Comparison of ENCODE assay signal across 11 cellular contexts in genomic region chr9:95461448-95462381, GRCh38. TPM values are rescaled to one million over a fixed set of nuclear protein-coding genes. Genes with fewer than 3 reads are reported as not detected.
DNase-seq lines count a peak whose midpoint lies in the region; ATAC-seq and TF ChIP-seq lines count a peak whose summit lies in the region.
"Had no signal": no experiment of that assay in that cellular context is flagged by ENCODE, and none has a peak within 500 bp of the region (broad histone marks: within the 10 kb centered on the region; RNA-seq: fewer than 3 reads in every experiment).

No MANE protein-coding gene starts in this region.

- CTCF ChIA-PET in MCF 10A (lab: Yijun Ruan, JAX), result interaction anchor here (0.6 kb wide), 1 partner anchor 840 kb away, joined by 3 read pairs; the partner anchor contains the start of gene HSD17B3

- H3K4me1 ChIP-seq in SJSA1 (replicated peaks), result peaks cover 95% of the 10 kb centered on the region
- H3K4me1 ChIP-seq: A549 had no signal

- no peaks in the 10 kb centered on the region for H3K9me3 Mint-ChIP-seq in T-helper 2 cell treated with Interferon-gamma antibody and Interleukin-4, amounts not matched to agents 5 μg/mL and 100 μg/mL, for 36 hours
- H3K9me3 Mint-ChIP-seq in stimulated activated effector memory CD8-positive, alpha-beta T cell treated with anti-CD3 and anti-CD28 coated beads, Interleukin-12 subunit alpha, Interleukin-12 subunit beta, amount 100 ng/mL, for 72 hours, result no peaks in the 10 kb centered on the region
- H3K9me3 Mint-ChIP-seq in MCF 10A (ENCODE audit: unreplicated experiment), result no peaks in the 10 kb centered on the region
- H3K9me3 Mint-ChIP-seq: activated naive CD4-positive, alpha-beta T cell treated with anti-CD3 and anti-CD28 coated beads, Interleukin-2, amount 50 U/mL, for 72 hours had no signal

- H3K4me3 Mint-ChIP-seq in T-helper 2 cell treated with Interferon-gamma antibody and Interleukin-4, amounts not matched to agents 5 μg/mL and 100 μg/mL, for 36 hours, result peak overlapping the region; percentile 83
- H3K4me3 Mint-ChIP-seq in stimulated activated effector memory CD8-positive, alpha-beta T cell treated with anti-CD3 and anti-CD28 coated beads, Interleukin-12 subunit alpha, Interleukin-12 subunit beta, amount 100 ng/mL, for 72 hours, result peak overlapping the region; percentile 77
- no peak overlapping the region for H3K4me3 Mint-ChIP-seq in MCF 10A (ENCODE audit: unreplicated experiment)

- H3K9me3 ChIP-seq in SJSA1 (replicated peaks), result no peaks in the 10 kb centered on the region
- H3K9me3 ChIP-seq: A549 had no signal

- H3K27me3 ChIP-seq in SJSA1 (replicated peaks), result no peaks in the 10 kb centered on the region

- intact Hi-C loops in MCF 10A (cut with micrococcal nuclease), result no loop called here

- no peak for DNase-seq in T-helper 2 cell treated with Interferon-gamma antibody and Interleukin-4, amounts not matched to agents 5 μg/mL and 100 μg/mL, for 36 hours (ENCODE audit: low spot score)
- DNase-seq in T-helper 2 cell, result no peak
- no peak for DNase-seq in SJSA1 (ENCODE audit: low read depth in 1 of 2, low spot score in 2 of 2)
- no peak for DNase-seq in fibroblast of villous mesenchyme (ENCODE audit: low read depth)
- no peak for DNase-seq in stimulated activated effector memory CD8-positive, alpha-beta T cell treated with anti-CD3 and anti-CD28 coated beads, Interleukin-12 subunit alpha, Interleukin-12 subunit beta, amount 100 ng/mL, for 72 hours (ENCODE audit: low spot score in 2 of 2)
- DNase-seq in MCF 10A (ENCODE audit: unreplicated experiment), result no peak

- H3K4me3 ChIP-seq in SJSA1 (no peak overlapping the region), fibroblast of villous mesenchyme (ENCODE audit: low read depth, low read length) (peak overlapping the region; percentile 5)
- H3K4me3 ChIP-seq: A549 had no signal

- H3K4me1 Mint-ChIP-seq in T-helper 2 cell treated with Interferon-gamma antibody and Interleukin-4, amounts not matched to agents 5 μg/mL and 100 μg/mL, for 36 hours (ENCODE audit: low read depth), result peaks cover 26% of the 10 kb centered on the region
- peaks cover 34% of the 10 kb centered on the region for H3K4me1 Mint-ChIP-seq in stimulated activated effector memory CD8-positive, alpha-beta T cell treated with anti-CD3 and anti-CD28 coated beads, Interleukin-12 subunit alpha, Interleukin-12 subunit beta, amount 100 ng/mL, for 72 hours
- peaks cover 10% of the 10 kb centered on the region for H3K4me1 Mint-ChIP-seq in MCF 10A (ENCODE audit: insufficient read depth, unreplicated experiment)

- no peaks in the 10 kb centered on the region for H3K36me3 Mint-ChIP-seq in T-helper 2 cell treated with Interferon-gamma antibody and Interleukin-4, amounts not matched to agents 5 μg/mL and 100 μg/mL, for 36 hours (ENCODE audit: low read depth)
- peaks cover 62% of the 10 kb centered on the region for H3K36me3 Mint-ChIP-seq in stimulated activated effector memory CD8-positive, alpha-beta T cell treated with anti-CD3 and anti-CD28 coated beads, Interleukin-12 subunit alpha, Interleukin-12 subunit beta, amount 100 ng/mL, for 72 hours
- H3K36me3 Mint-ChIP-seq in MCF 10A (ENCODE audit: insufficient read depth, unreplicated experiment), result peaks cover 20% of the 10 kb centered on the region

- peak overlapping the region; percentile 48 for H3K27ac ChIP-seq in SJSA1
- H3K27ac ChIP-seq: A549, HL-60 had no signal

- TF ChIP-seq CTCF in fibroblast of villous mesenchyme (IDR thresholded peaks at IDR 0.05; ENCODE audit: insufficient read depth, low read depth, low read length) (no peak), MCF 10A (IDR thresholded peaks at IDR 0.05; ENCODE audit: unreplicated experiment) (no peak)

- peaks cover 40% of the 10 kb centered on the region for H3K27me3 Mint-ChIP-seq in T-helper 2 cell treated with Interferon-gamma antibody and Interleukin-4, amounts not matched to agents 5 μg/mL and 100 μg/mL, for 36 hours (ENCODE audit: low read depth)
- no peaks in the 10 kb centered on the region for H3K27me3 Mint-ChIP-seq in MCF 10A (ENCODE audit: insufficient read depth, unreplicated experiment)

- BruUV-seq in MCF 10A (replicated peaks; lab: Mats Ljungman, UMichigan), result no TSS peak

- peaks cover 90% of the 10 kb centered on the region for H3K36me3 ChIP-seq in SJSA1

- ATAC-seq in stimulated activated effector memory CD8-positive, alpha-beta T cell treated with anti-CD3 and anti-CD28 coated beads, Interleukin-12 subunit alpha, Interleukin-12 subunit beta, amount 100 ng/mL, for 72 hours, result peak; percentile 33
- ATAC-seq in GM21526 (IDR thresholded peaks at IDR 0.05; ENCODE audit: low FRiP score, unreplicated experiment) (no peak), HG03571 (IDR thresholded peaks at IDR 0.05; ENCODE audit: unreplicated experiment) (no peak)
- ATAC-seq: A549 had no signal

- POLR2A ChIA-PET in MCF 10A (lab: Yijun Ruan, JAX), result interaction anchor here (0.6 kb wide), 1 partner anchor 44 kb away, joined by 3 read pairs; no protein-coding TSS in a partner anchor

- peak overlapping the region; percentile 62 for H3K27ac Mint-ChIP-seq in T-helper 2 cell treated with Interferon-gamma antibody and Interleukin-4, amounts not matched to agents 5 μg/mL and 100 μg/mL, for 36 hours
- H3K27ac Mint-ChIP-seq in stimulated activated effector memory CD8-positive, alpha-beta T cell treated with anti-CD3 and anti-CD28 coated beads, Interleukin-12 subunit alpha, Interleukin-12 subunit beta, amount 100 ng/mL, for 72 hours, result peak overlapping the region; percentile 93
- no peak overlapping the region for H3K27ac Mint-ChIP-seq in MCF 10A (ENCODE audit: low read depth, unreplicated experiment)

RNA-seq across cellular contexts. Expression of gene PTCH1, which starts 55.1 kb away (rescaled TPM):
- 49.3 and 56.4 TPM in 2 replicates for total RNA-seq in SJSA1 (2014; rRNA removed; shearing (Covaris generic))
- total RNA-seq in fibroblast of villous mesenchyme (1.7 and 2.9 TPM in 2 replicates), MCF 10A (2022) (3.6 and 4.7 TPM in 2 replicates)
